In the genomic region with DNA sequence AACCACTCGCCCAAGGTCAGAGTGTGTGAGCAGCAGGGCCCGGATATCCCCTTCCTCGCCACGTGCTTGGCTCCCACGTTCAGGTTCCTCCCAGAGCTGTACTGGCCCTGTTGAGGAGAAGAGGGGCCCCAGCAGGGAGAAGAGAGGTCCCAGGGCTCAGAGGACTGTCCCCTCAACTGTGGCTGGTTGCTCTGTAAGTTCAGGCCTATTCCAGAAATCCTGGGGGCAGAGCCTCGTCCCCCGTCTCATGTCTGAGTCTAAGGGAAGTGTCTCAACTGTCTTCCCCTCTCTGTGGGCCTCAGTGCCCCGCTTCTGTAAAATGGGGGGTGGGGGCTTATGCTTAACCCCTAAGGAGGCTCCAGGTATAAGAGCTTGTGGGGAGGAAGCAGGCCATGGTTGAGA, we compare ENCODE assay signal across 9 cellular contexts. TPM values are rescaled to one million over a fixed set of nuclear protein-coding genes. Genes with fewer than 3 reads are reported as not detected.
A peak's percentile ranks its signal among the peaks of the same experiment; 100 is the strongest.
DNase-seq lines count a peak whose midpoint lies in the region; ATAC-seq, FAIRE-seq and TF ChIP-seq lines count a peak whose summit lies in the region.
"Had no signal": no experiment of that assay in that cellular context is flagged by ENCODE, and none has a peak within 500 bp of the region (broad histone marks: within the 10 kb centered on the region; RNA-seq: fewer than 3 reads in every experiment).

No MANE protein-coding gene starts in this region.

- H3K23ac ChIP-seq in H9 (ENCODE audit: insufficient read length, low read depth, low read length): no peak overlapping the region

- WGBS in right cardiac atrium: 21% methylated on average over 8 of the region's 8 CpGs
- 31% methylated on average over 6 of the region's 8 CpGs for WGBS in suprapubic skin
- no CpG with 5 or more reads among the region's 8 CpGs for WGBS in H9 (ENCODE audit: extremely low coverage, insufficient read length, low lambda C conversion rate)

- H3K27me3 Mint-ChIP-seq in activated CD8-positive, alpha-beta T cell treated with anti-CD3 and anti-CD28 coated beads for 36 hours: no peaks in the 10 kb centered on the region
- no peaks in the 10 kb centered on the region for H3K27me3 Mint-ChIP-seq in H9 (ENCODE audit: low read depth)

- H3K9ac ChIP-seq in H9 (ENCODE audit: extremely low read depth, insufficient read length, low read length): no peak overlapping the region

- no peak overlapping the region for H2BK15ac ChIP-seq in H9 (ENCODE audit: low read depth, low read length)

- no peak overlapping the region for H2BK20ac ChIP-seq in H9 (ENCODE audit: low read depth, low read length, poor library complexity, severe bottlenecking)

- H3K27ac ChIP-seq in right cardiac atrium (ENCODE audit: low read length): peak overlapping the region; percentile 71
- H3K27ac ChIP-seq in suprapubic skin: peak overlapping the region; percentile 59
- no peak overlapping the region for H3K27ac ChIP-seq in H9 (ENCODE audit: insufficient read length, low read depth, low read length)

- H3K36me3 ChIP-seq in suprapubic skin: peaks cover 28% of the 10 kb centered on the region

- H3K36me3 Mint-ChIP-seq in activated CD8-positive, alpha-beta T cell treated with anti-CD3 and anti-CD28 coated beads for 36 hours (ENCODE audit: low read depth): peaks cover 55% of the 10 kb centered on the region
- H3K36me3 Mint-ChIP-seq in H9 (ENCODE audit: insufficient read depth in 1 of 3, low read depth in 3 of 3): peaks cover 22 to 52% (median 49%) of the 10 kb centered on the region in 3 experiments

- H4K91ac ChIP-seq in H9 (ENCODE audit: insufficient read length, low read depth, low read length): no peak overlapping the region

- POLR2A ChIA-PET in activated CD8-positive, alpha-beta T cell treated with anti-CD3 and anti-CD28 coated beads for 36 hours (lab: Charles Lee): interaction anchor here (0.7 to 1.4 kb wide), 3 partner anchors 36 to 438 kb away, joined by 3 to 7 read pairs (median 3); a partner anchor contains a TSS

- no peaks in the 10 kb centered on the region for H4K20me1 ChIP-seq in H9 (ENCODE audit: control insufficient read depth, insufficient read depth, insufficient read length)

- DNase-seq in SKM-1 (lab: John Stamatoyannopoulos, UW; ENCODE audit: unreplicated experiment) (peak; percentile 16), SKM-1 treated with dmso at 0.1 percent for 144 hours (lab: John Stamatoyannopoulos, UW; ENCODE audit: unreplicated experiment) (no peak), right cardiac atrium (peak in 1 of 3 donors; percentile 71), suprapubic skin (ENCODE audit: low spot score in 2 of 2) (no peak), H9 (no peak), frontal cortex (ENCODE audit: low spot score in 2 of 2) (no peak), OCI-M2 (lab: John Stamatoyannopoulos, UW; ENCODE audit: unreplicated experiment) (no peak)
- DNase-seq in activated CD8-positive, alpha-beta T cell treated with anti-CD3 and anti-CD28 coated beads for 36 hours: peak; percentile 68

- H3K27me3 ChIP-seq in right cardiac atrium (ENCODE audit: control insufficient read depth, insufficient read depth) (no peaks in the 10 kb centered on the region), suprapubic skin (no peaks in the 10 kb centered on the region), H9 (ENCODE audit: insufficient read depth, low read length) (no peaks in the 10 kb centered on the region)

- H2BK12ac ChIP-seq in H9 (ENCODE audit: insufficient read length, low read depth, low read length): no peak overlapping the region

- no peak overlapping the region for H3K18ac ChIP-seq in H9 (ENCODE audit: insufficient read length, low read depth, low read length)

- peaks cover 19% of the 10 kb centered on the region; the same call in 1 of the 2 replicates for H3K79me2 ChIP-seq in H9 (ENCODE audit: insufficient read depth, low read length)

- ATAC-seq in activated CD8-positive, alpha-beta T cell treated with anti-CD3 and anti-CD28 coated beads for 36 hours: peak; percentile 13
- ATAC-seq in right cardiac atrium: no peak

- H3K56ac ChIP-seq in H9 (ENCODE audit: insufficient read length, low read depth, low read length): no peak overlapping the region

- TF ChIP-seq EP300 in suprapubic skin (IDR thresholded peaks at IDR 0.05): no peak

- no peak overlapping the region for H2BK5ac ChIP-seq in H9 (ENCODE audit: insufficient read length, low read length)

- H3K4me3 Mint-ChIP-seq in activated CD8-positive, alpha-beta T cell treated with anti-CD3 and anti-CD28 coated beads for 36 hours: peak overlapping the region; percentile 89
- H3K4me3 Mint-ChIP-seq in H9: no peak overlapping the region

- H2AFZ ChIP-seq in H9 (ENCODE audit: low read length): no peak overlapping the region

- H3K9me3 Mint-ChIP-seq in activated CD8-positive, alpha-beta T cell treated with anti-CD3 and anti-CD28 coated beads for 36 hours: no peaks in the 10 kb centered on the region
- H3K9me3 Mint-ChIP-seq in H9: no peaks in the 10 kb centered on the region; a peak in 2 of 5 replicates

- peak overlapping the region; percentile 98 for H3K27ac Mint-ChIP-seq in activated CD8-positive, alpha-beta T cell treated with anti-CD3 and anti-CD28 coated beads for 36 hours
- H3K27ac Mint-ChIP-seq in H9: peak overlapping the region in 1 of 3 experiments; percentile 36; a peak in 1 of 7 replicates

- H3K4ac ChIP-seq in H9 (ENCODE audit: low read depth, low read length): no peak overlapping the region

- CTCF ChIA-PET in activated CD8-positive, alpha-beta T cell treated with anti-CD3 and anti-CD28 coated beads for 36 hours (lab: Charles Lee): no interaction called here

- H3K4me2 ChIP-seq in H9 (ENCODE audit: insufficient read depth, insufficient read length, low read length): no peak overlapping the region

- H3K4me3 ChIP-seq in right cardiac atrium (ENCODE audit: low read length): no peak overlapping the region
- H3K4me3 ChIP-seq in suprapubic skin: no peak overlapping the region

- no peak overlapping the region for H2BK120ac ChIP-seq in H9 (ENCODE audit: low read depth, low read length, poor library complexity, severe bottlenecking)

- intact Hi-C loops in activated CD8-positive, alpha-beta T cell treated with anti-CD3 and anti-CD28 coated beads for 36 hours (cut with micrococcal nuclease): no loop called here
- intact Hi-C loops in right cardiac atrium (cut with DNase I): no loop called here

- peaks cover 43% of the 10 kb centered on the region for H3K4me1 ChIP-seq in right cardiac atrium (ENCODE audit: control insufficient read depth, insufficient read depth, low read length)
- H3K4me1 ChIP-seq in suprapubic skin: peaks cover 54% of the 10 kb centered on the region
- H3K4me1 ChIP-seq in H9 (ENCODE audit: insufficient read depth, low read length): peaks cover 3% of the 10 kb centered on the region; the same call in 1 of the 2 replicates

- H3K4me1 Mint-ChIP-seq in activated CD8-positive, alpha-beta T cell treated with anti-CD3 and anti-CD28 coated beads for 36 hours (ENCODE audit: low read depth): peaks cover 55% of the 10 kb centered on the region
- H3K4me1 Mint-ChIP-seq in H9: peaks cover 37 to 52% of the 10 kb centered on the region in 2 experiments

- no peak overlapping the region for H4K5ac ChIP-seq in H9 (ENCODE audit: insufficient read length, low read depth, low read length)

- TF ChIP-seq POLR2A in suprapubic skin (IDR thresholded peaks at IDR 0.05): no peak

- no peak overlapping the region for H3T11ph ChIP-seq in H9 (ENCODE audit: low read length)

- FAIRE-seq in frontal cortex (lab: Jason Lieb, UNC): no peak

- peaks cover 12% of the 10 kb centered on the region for H3K23me2 ChIP-seq in H9 (ENCODE audit: insufficient read length, low read depth, low read length, poor library complexity, severe bottlenecking)

- peaks cover 7% of the 10 kb centered on the region for H3K79me1 ChIP-seq in H9 (ENCODE audit: insufficient read depth, low read depth, low read length, poor library complexity, severe bottlenecking)

- no peak overlapping the region for H3K14ac ChIP-seq in H9 (ENCODE audit: insufficient read depth, low read length)

- H3K9me3 ChIP-seq in right cardiac atrium (ENCODE audit: control insufficient read depth, low read length) (no peaks in the 10 kb centered on the region), suprapubic skin (no peaks in the 10 kb centered on the region), H9 (ENCODE audit: control insufficient read depth, low read depth, low read length) (no peaks in the 10 kb centered on the region)

- no peak overlapping the region for H4K8ac ChIP-seq in H9 (replicated peaks; ENCODE audit: insufficient read length, low read depth, low read length)

- no peak overlapping the region for H2AK5ac ChIP-seq in H9 (ENCODE audit: insufficient read length, low read length)

- TF ChIP-seq CTCF in activated CD8-positive, alpha-beta T cell treated with anti-CD3 and anti-CD28 coated beads for 36 hours (IDR thresholded peaks at IDR 0.05): no peak
- TF ChIP-seq CTCF in suprapubic skin (IDR thresholded peaks at IDR 0.05) (no peak), H9 (conservative IDR thresholded peaks at IDR 0.05) (no peak)

RNA-seq across cellular contexts. Expression of a gene that starts 3.9 kb away (rescaled TPM):
- 100 to 1,000 TPM; 108 to 111 TPM for total RNA-seq in activated CD8-positive, alpha-beta T cell treated with anti-CD3 and anti-CD28 coated beads for 36 hours
- total RNA-seq in right cardiac atrium (10 to 100 TPM; 62.4 to 74.1 (median 64.7) TPM), suprapubic skin (10 to 100 TPM; 38.2 to 66.0 (median 51.3) TPM), H9 (2021) (108 and 111 TPM in 2 replicates), frontal cortex (67.3 TPM)
- polyA plus RNA-seq in right cardiac atrium: 62.7 TPM

RNA-seq across cellular contexts. Expression of a gene that starts 53.9 kb away (rescaled TPM):
- total RNA-seq in activated CD8-positive, alpha-beta T cell treated with anti-CD3 and anti-CD28 coated beads for 36 hours: not detected
- total RNA-seq in right cardiac atrium: 100 to 1,000 TPM in 1 of 4 donors, 10 to 100 TPM in 3; 60.0 to 132 (median 90.8) TPM
- polyA plus RNA-seq in right cardiac atrium: 94.7 TPM
- 10 to 100 TPM in 2 of 4 donors, 1 to 10 TPM in 2; 6.6 to 30.0 (median 18.5) TPM for total RNA-seq in suprapubic skin
- total RNA-seq in H9 (2021): 31.5 and 31.9 TPM in 2 replicates
- total RNA-seq in frontal cortex: 3.3 TPM
- total RNA-seq: LHCN-M2 had no signal

Comparison
In these comparisons a context has a peak if more than half of its experiments do, and no peak if none do; other contexts are left out.
1. DNase-seq: peak in SKM-1 (single experiment) and activated CD8-positive, alpha-beta T cell treated with anti-CD3 and anti-CD28 coated beads for 36 hours (single experiment); none in SKM-1 treated with dmso at 0.1 percent for 144 hours (single experiment), suprapubic skin (0 of 2), H9 (single experiment), frontal cortex (0 of 2) and OCI-M2 (single experiment).